In genomic region chr17:37700881-37701280, GRCh38 we compare ENCODE assay signal across 13 cellular contexts. TPM values are rescaled to one million over a fixed set of nuclear protein-coding genes. Genes with fewer than 3 reads are reported as not detected.
A peak's percentile ranks its signal among the peaks of the same experiment; 100 is the strongest.
DNase-seq lines count a peak whose midpoint lies in the region; ATAC-seq and TF ChIP-seq lines count a peak whose summit lies in the region.
"Had no signal": no experiment of that assay in that cellular context is flagged by ENCODE, and none has a peak within 500 bp of the region (broad histone marks: within the 10 kb centered on the region; RNA-seq: fewer than 3 reads in every experiment).

No MANE protein-coding gene starts in this region.

- CTCF ChIA-PET in HEK293T (lab: Yijun Ruan, JAX): interaction anchor here (0.5 to 0.7 kb wide), 2 partner anchors 11 to 51 kb away, joined by 3 read pairs; no protein-coding TSS in a partner anchor

- ATAC-seq in Right ventricle myocardium inferior: peak; percentile 86
- ATAC-seq in Right ventricle myocardium superior (ENCODE audit: poor library complexity): peak; percentile 90
- ATAC-seq in stimulated activated memory B cell treated with anti-CD40 and anti-IgM and Interleukin-4, amounts not matched to agents 10 μg/mL and 1 μg/mL and 100 μg/mL, for 72 hours: no peak
- no peak for ATAC-seq in GM21723 (IDR thresholded peaks at IDR 0.05; ENCODE audit: unreplicated experiment)
- ATAC-seq in HG02840 (IDR thresholded peaks at IDR 0.05; ENCODE audit: low FRiP score, unreplicated experiment): no peak

- DNase-seq in Right ventricle myocardium inferior (ENCODE audit: missing footprints) (no peak), cardiac septum (ENCODE audit: low spot score) (no peak), Right ventricle myocardium superior (peak; percentile 46), islet precursor cell (peak; percentile 79), HEK293T (ENCODE audit: extremely low spot score) (no peak)
- DNase-seq: NCI-H1105, NCI-H748 treated with DMSO at 0.1 percent for 48 hours had no signal

- H3K9me3 Mint-ChIP-seq in stimulated activated memory B cell treated with anti-CD40 and anti-IgM and Interleukin-4, amounts not matched to agents 10 μg/mL and 1 μg/mL and 100 μg/mL, for 72 hours: no peaks in the 10 kb centered on the region

- peaks cover 5% of the 10 kb centered on the region for H3K36me3 Mint-ChIP-seq in stimulated activated memory B cell treated with anti-CD40 and anti-IgM and Interleukin-4, amounts not matched to agents 10 μg/mL and 1 μg/mL and 100 μg/mL, for 72 hours

- H3K4me1 Mint-ChIP-seq in stimulated activated memory B cell treated with anti-CD40 and anti-IgM and Interleukin-4, amounts not matched to agents 10 μg/mL and 1 μg/mL and 100 μg/mL, for 72 hours: peaks cover 18% of the 10 kb centered on the region
- H3K4me1 Mint-ChIP-seq: GM23338 had no signal

- H3K4me3 Mint-ChIP-seq in stimulated activated memory B cell treated with anti-CD40 and anti-IgM and Interleukin-4, amounts not matched to agents 10 μg/mL and 1 μg/mL and 100 μg/mL, for 72 hours: no peak overlapping the region
- H3K4me3 Mint-ChIP-seq: GM23338 had no signal

- POLR2A ChIA-PET in HEK293T (lab: Yijun Ruan, JAX): no interaction called here

- no peaks in the 10 kb centered on the region for H3K27me3 Mint-ChIP-seq in stimulated activated memory B cell treated with anti-CD40 and anti-IgM and Interleukin-4, amounts not matched to agents 10 μg/mL and 1 μg/mL and 100 μg/mL, for 72 hours

- H3K27ac Mint-ChIP-seq in stimulated activated memory B cell treated with anti-CD40 and anti-IgM and Interleukin-4, amounts not matched to agents 10 μg/mL and 1 μg/mL and 100 μg/mL, for 72 hours: peak overlapping the region; percentile 69
- H3K27ac Mint-ChIP-seq: GM23338 had no signal

- intact Hi-C loops in Right ventricle myocardium inferior (cut with DNase I) (no loop called here), cardiac septum (cut with DNase I) (no loop called here), Right ventricle myocardium superior (cut with DNase I) (no loop called here)

TF ChIP-seq in HEK293T, 16 proteins besides CTCF, POLR2A, EP300 and RAD21:
- TF ChIP-seq BHLHE40 (IDR thresholded peaks at IDR 0.05; ENCODE audit: borderline replicate concordance): no peak
- no peak for TF ChIP-seq ARNT (IDR thresholded peaks at IDR 0.05)
- TF ChIP-seq NFRKB (IDR thresholded peaks at IDR 0.05): no peak
- TF ChIP-seq LEF1 (IDR thresholded peaks at IDR 0.05; ENCODE audit: borderline replicate concordance): no peak
- TF ChIP-seq SUZ12 (IDR thresholded peaks at IDR 0.05): no peak
- TF ChIP-seq TARDBP (IDR thresholded peaks at IDR 0.05): no peak
- TF ChIP-seq CTBP1 (IDR thresholded peaks at IDR 0.05; ENCODE audit: borderline replicate concordance): no peak
- TF ChIP-seq SP1 (IDR thresholded peaks at IDR 0.05): no peak
- TF ChIP-seq PKNOX1 (IDR thresholded peaks at IDR 0.05): no peak
- no peak for TF ChIP-seq FOXM1 (IDR thresholded peaks at IDR 0.05; ENCODE audit: borderline replicate concordance)
- no peak for TF ChIP-seq FOXK2 (IDR thresholded peaks at IDR 0.05)
- no peak for TF ChIP-seq L3MBTL2 (conservative IDR thresholded peaks at IDR 0.05)
- no peak for TF ChIP-seq FOXA1 (IDR thresholded peaks at IDR 0.05)
- TF ChIP-seq ELF4 (IDR thresholded peaks at IDR 0.05): no peak
- TF ChIP-seq HDGF (IDR thresholded peaks at IDR 0.05; ENCODE audit: borderline replicate concordance): no peak
TF ChIP-seq in HEK293T: peak in this region for 0.

RNA-seq across cellular contexts. Expression of gene HNF1B, which starts 44.0 kb away (rescaled TPM):
- total RNA-seq in Right ventricle myocardium inferior (not detected), cardiac septum (not detected), Right ventricle myocardium superior (not detected)
- total RNA-seq: K562, NCI-H460 had no signal

RNA-seq across cellular contexts. Expression of gene DDX52, which starts 57.6 kb away (rescaled TPM):
- total RNA-seq in Right ventricle myocardium inferior (14.9 TPM), cardiac septum (12.4 TPM), Right ventricle myocardium superior (13.6 TPM)

Comparison
In these comparisons a context has a peak if more than half of its experiments do, and no peak if none do; other contexts are left out.
1. DNase-seq: peak in Right ventricle myocardium superior (single experiment) and islet precursor cell (single experiment); none in Right ventricle myocardium inferior (single experiment), cardiac septum (single experiment) and HEK293T (single experiment).
2. ATAC-seq: peak in Right ventricle myocardium inferior (single experiment) and Right ventricle myocardium superior (single experiment); none in stimulated activated memory B cell treated with anti-CD40 and anti-IgM and Interleukin-4, amounts not matched to agents 10 μg/mL and 1 μg/mL and 100 μg/mL, for 72 hours (single experiment), GM21723 (single experiment) and HG02840 (single experiment).